8 cellular contexts compared by ENCODE assay signal in genomic region chr20:50957276-50957675, GRCh38. TPM values are rescaled to one million over a fixed set of nuclear protein-coding genes. Genes with fewer than 3 reads are reported as not detected.
A peak's percentile ranks its signal among the peaks of the same experiment; 100 is the strongest.
DNase-seq lines count a peak whose midpoint lies in the region; ATAC-seq and TF ChIP-seq lines count a peak whose summit lies in the region.

No MANE protein-coding gene starts in this region.

- intact Hi-C loops in sciatic nerve (cut with DNase I): no loop called here

- peak; percentile 61 for DNase-seq in SIG-M5 treated with dmso at 0.1 percent for 504 hours (lab: John Stamatoyannopoulos, UW; ENCODE audit: unreplicated experiment)
- DNase-seq in SIG-M5 (lab: John Stamatoyannopoulos, UW): no peak
- DNase-seq in suprapubic skin (ENCODE audit: low spot score in 2 of 2): no peak
- no peak for DNase-seq in sciatic nerve (ENCODE audit: low spot score)
- no peak for DNase-seq in NOMO-1 (lab: John Stamatoyannopoulos, UW; ENCODE audit: unreplicated experiment in 2 of 2)

- peak overlapping the region; percentile 97 for H3K4me3 Mint-ChIP-seq in activated T-helper 17 cell treated with anti-CD3 and anti-CD28 coated beads, Interleukin-2, amount 50 U/mL, for 72 hours

- peak overlapping the region; percentile 94 for H3K9ac ChIP-seq in iPS-18a (ENCODE audit: low read length)

- H3K4me1 Mint-ChIP-seq in activated T-helper 17 cell treated with anti-CD3 and anti-CD28 coated beads, Interleukin-2, amount 50 U/mL, for 72 hours: peaks cover 14% of the 10 kb centered on the region

- H3K36me3 ChIP-seq in iPS-18a (ENCODE audit: control insufficient read depth, low read depth, low read length) (peaks cover 27% of the 10 kb centered on the region), suprapubic skin (peaks cover 15% of the 10 kb centered on the region)

- no peaks in the 10 kb centered on the region for H3K27me3 Mint-ChIP-seq in activated T-helper 17 cell treated with anti-CD3 and anti-CD28 coated beads, Interleukin-2, amount 50 U/mL, for 72 hours

- H3K27me3 ChIP-seq in iPS-18a (ENCODE audit: control insufficient read depth, insufficient read depth, low read length): no peaks in the 10 kb centered on the region
- no peaks in the 10 kb centered on the region for H3K27me3 ChIP-seq in suprapubic skin

- H3K27ac ChIP-seq in iPS-18a (ENCODE audit: low read length) (no peak overlapping the region), suprapubic skin (peak overlapping the region; percentile 95)

- H3K4me3 ChIP-seq in iPS-18a (ENCODE audit: low read length) (peak overlapping the region; percentile 93), suprapubic skin (peak overlapping the region; percentile 92)

- no peak for TF ChIP-seq CTCF in suprapubic skin (IDR thresholded peaks at IDR 0.05)

- H3K9me3 ChIP-seq in iPS-18a (ENCODE audit: control insufficient read depth, low read depth, low read length) (no peaks in the 10 kb centered on the region), suprapubic skin (no peaks in the 10 kb centered on the region)

- no peaks in the 10 kb centered on the region for H3K9me3 Mint-ChIP-seq in activated T-helper 17 cell treated with anti-CD3 and anti-CD28 coated beads, Interleukin-2, amount 50 U/mL, for 72 hours

- no peak for TF ChIP-seq POLR2A in suprapubic skin (IDR thresholded peaks at IDR 0.05)

- peaks cover 94% of the 10 kb centered on the region for H3K36me3 Mint-ChIP-seq in activated T-helper 17 cell treated with anti-CD3 and anti-CD28 coated beads, Interleukin-2, amount 50 U/mL, for 72 hours (ENCODE audit: low read depth)

- TF ChIP-seq EP300 in suprapubic skin (IDR thresholded peaks at IDR 0.05): no peak

- no peak for ATAC-seq in activated T-helper 17 cell treated with anti-CD3 and anti-CD28 coated beads, Interleukin-2, amount 50 U/mL, for 72 hours (replicated peaks)
- ATAC-seq in sciatic nerve: no peak
- ATAC-seq in HG02642 (IDR thresholded peaks at IDR 0.05; ENCODE audit: poor library complexity, unreplicated experiment): no peak

- H3K27ac Mint-ChIP-seq in activated T-helper 17 cell treated with anti-CD3 and anti-CD28 coated beads, Interleukin-2, amount 50 U/mL, for 72 hours: peak overlapping the region; percentile 100

- 13% methylated on average over 7 of the region's 7 CpGs for WGBS in suprapubic skin

- H3K4me1 ChIP-seq in iPS-18a (ENCODE audit: control insufficient read depth, low read depth, low read length) (peaks cover 16% of the 10 kb centered on the region), suprapubic skin (peaks cover 38% of the 10 kb centered on the region)

RNA-seq across cellular contexts. Expression of gene DPM1, which starts 1.1 kb away (rescaled TPM):
- 10 to 100 TPM; 43.0 to 57.4 TPM for total RNA-seq in activated T-helper 17 cell treated with anti-CD3 and anti-CD28 coated beads, Interleukin-2, amount 50 U/mL, for 72 hours
- total RNA-seq in suprapubic skin (10 to 100 TPM; 30.5 to 54.3 (median 41.5) TPM), sciatic nerve (32.9 TPM)

RNA-seq across cellular contexts. Expression of gene MOCS3, which starts 1.3 kb away (rescaled TPM):
- 1 to 10 TPM; 3.0 to 5.4 TPM for total RNA-seq in activated T-helper 17 cell treated with anti-CD3 and anti-CD28 coated beads, Interleukin-2, amount 50 U/mL, for 72 hours
- total RNA-seq in suprapubic skin: 1 to 10 TPM; 4.5 to 7.4 (median 6.5) TPM
- total RNA-seq in sciatic nerve: 3.1 TPM

RNA-seq across cellular contexts. Expression of gene ADNP, which starts 26.0 kb away (rescaled TPM):
- total RNA-seq in activated T-helper 17 cell treated with anti-CD3 and anti-CD28 coated beads, Interleukin-2, amount 50 U/mL, for 72 hours: 10 to 100 TPM; 57.9 to 75.4 TPM
- total RNA-seq in suprapubic skin (10 to 100 TPM; 58.9 to 77.1 (median 72.6) TPM), sciatic nerve (57.6 TPM)
